ENCODE assay signal across 8 cellular contexts in genomic region chr3:111979689-111980025, GRCh38. TPM values are rescaled to one million over a fixed set of nuclear protein-coding genes. Genes with fewer than 3 reads are reported as not detected.
DNase-seq lines count a peak whose midpoint lies in the region; ATAC-seq lines count a peak whose summit lies in the region.

No MANE protein-coding gene starts in this region.

- peaks cover 2 to 4% of the 10 kb centered on the region in 2 donors for H3K36me3 Mint-ChIP-seq in activated T-cell treated with anti-CD3 and anti-CD28 coated beads, Interleukin-2, amount 50 U/mL, for 72 hours (ENCODE audit: insufficient read depth in 2 of 2)
- H3K36me3 Mint-ChIP-seq in T-helper 2 cell treated with Interferon-gamma antibody and Interleukin-4, amounts not matched to agents 5 μg/mL and 100 μg/mL, for 36 hours (ENCODE audit: low read depth): peaks cover 19% of the 10 kb centered on the region

- H3K4me3 ChIP-seq in skeletal muscle tissue (ENCODE audit: low read length in 3 of 3): peak overlapping the region; percentile 90 to 95 (median 93)

- H3K9me3 ChIP-seq in skeletal muscle tissue (ENCODE audit: control insufficient read depth in 3 of 3, low read length in 3 of 3): no peaks in the 10 kb centered on the region

- peaks cover 0 to 16% (median 3%) of the 10 kb centered on the region in 3 donors for H3K4me1 ChIP-seq in skeletal muscle tissue (ENCODE audit: control insufficient read depth in 3 of 3, insufficient read depth in 3 of 3, low read length in 3 of 3)

- H3K27me3 Mint-ChIP-seq in activated T-cell treated with anti-CD3 and anti-CD28 coated beads, Interleukin-2, amount 50 U/mL, for 72 hours (ENCODE audit: low read depth): peaks cover 8% of the 10 kb centered on the region
- H3K27me3 Mint-ChIP-seq in T-helper 2 cell treated with Interferon-gamma antibody and Interleukin-4, amounts not matched to agents 5 μg/mL and 100 μg/mL, for 36 hours (ENCODE audit: low read depth): peaks cover 9% of the 10 kb centered on the region

- H3K27ac Mint-ChIP-seq in activated T-cell treated with anti-CD3 and anti-CD28 coated beads, Interleukin-2, amount 50 U/mL, for 72 hours: peak overlapping the region; percentile 97
- peak overlapping the region; percentile 82 for H3K27ac Mint-ChIP-seq in T-helper 2 cell treated with Interferon-gamma antibody and Interleukin-4, amounts not matched to agents 5 μg/mL and 100 μg/mL, for 36 hours

- peaks cover 58% of the 10 kb centered on the region for H3K4me1 Mint-ChIP-seq in activated T-cell treated with anti-CD3 and anti-CD28 coated beads, Interleukin-2, amount 50 U/mL, for 72 hours (ENCODE audit: low read depth)
- peaks cover 41% of the 10 kb centered on the region for H3K4me1 Mint-ChIP-seq in T-helper 2 cell treated with Interferon-gamma antibody and Interleukin-4, amounts not matched to agents 5 μg/mL and 100 μg/mL, for 36 hours (ENCODE audit: low read depth)

- H3K36me3 ChIP-seq in skeletal muscle tissue (ENCODE audit: control insufficient read depth in 3 of 3, insufficient read depth in 3 of 3, low read length in 3 of 3): no peaks in the 10 kb centered on the region

- H3K9me3 Mint-ChIP-seq in activated T-cell treated with anti-CD3 and anti-CD28 coated beads, Interleukin-2, amount 50 U/mL, for 72 hours: no peaks in the 10 kb centered on the region
- H3K9me3 Mint-ChIP-seq in T-helper 2 cell treated with Interferon-gamma antibody and Interleukin-4, amounts not matched to agents 5 μg/mL and 100 μg/mL, for 36 hours: no peaks in the 10 kb centered on the region

- peak overlapping the region; percentile 77 to 92 (median 80) for H3K9ac ChIP-seq in skeletal muscle tissue (ENCODE audit: low read depth in 1 of 3, low read length in 3 of 3)

- no peak for DNase-seq in activated T-cell treated with anti-CD3 and anti-CD28 coated beads, Interleukin-2, amount 50 U/mL, for 72 hours
- DNase-seq in activated T-cell treated with anti-CD3 and anti-CD28 coated beads for 4 hours (no peak), glomerular visceral epithelial cell (ENCODE audit: extremely low spot score) (peak; percentile 13), mucosa of gallbladder (ENCODE audit: low spot score) (no peak), NCI-H510A (lab: John Stamatoyannopoulos, UW) (no peak), OCI-M1 (lab: John Stamatoyannopoulos, UW) (no peak)
- no peak for DNase-seq in T-helper 2 cell treated with Interferon-gamma antibody and Interleukin-4, amounts not matched to agents 5 μg/mL and 100 μg/mL, for 36 hours (ENCODE audit: low spot score)

- H3K27me3 ChIP-seq in skeletal muscle tissue (ENCODE audit: control insufficient read depth in 3 of 3, insufficient read depth in 3 of 3, low read length in 3 of 3): no peaks in the 10 kb centered on the region

- peak overlapping the region; percentile 91 to 95 for H3K4me3 Mint-ChIP-seq in activated T-cell treated with anti-CD3 and anti-CD28 coated beads, Interleukin-2, amount 50 U/mL, for 72 hours
- peak overlapping the region; percentile 85 for H3K4me3 Mint-ChIP-seq in T-helper 2 cell treated with Interferon-gamma antibody and Interleukin-4, amounts not matched to agents 5 μg/mL and 100 μg/mL, for 36 hours

- H3K27ac ChIP-seq in skeletal muscle tissue (ENCODE audit: low read depth, low read length): no peak overlapping the region

- peak in 1 of 2 donors; percentile 14 for ATAC-seq in activated T-cell treated with anti-CD3 and anti-CD28 coated beads, Interleukin-2, amount 50 U/mL, for 72 hours (replicated peaks in 1 of 2)

RNA-seq across cellular contexts. Expression of gene ABHD10, which starts 0.8 kb away (rescaled TPM):
- total RNA-seq in activated T-cell treated with anti-CD3 and anti-CD28 coated beads, Interleukin-2, amount 50 U/mL, for 72 hours: 10 to 100 TPM; 57.6 to 65.3 TPM
- 25.1 TPM for total RNA-seq in skeletal muscle tissue
- total RNA-seq in mucosa of gallbladder: 34.2 TPM

RNA-seq across cellular contexts. Expression of gene TAGLN3, which starts 19.1 kb away (rescaled TPM):
- total RNA-seq in activated T-cell treated with anti-CD3 and anti-CD28 coated beads, Interleukin-2, amount 50 U/mL, for 72 hours: under 1 TPM; 0.31 to 0.51 TPM
- total RNA-seq in skeletal muscle tissue (0.52 TPM), mucosa of gallbladder (not detected)

RNA-seq across cellular contexts. Expression of gene TMPRSS7, which starts 54.9 kb away (rescaled TPM):
- total RNA-seq in activated T-cell treated with anti-CD3 and anti-CD28 coated beads, Interleukin-2, amount 50 U/mL, for 72 hours: under 1 TPM; 0.09 to 0.17 TPM
- total RNA-seq in skeletal muscle tissue (not detected), mucosa of gallbladder (0.12 TPM)
